17 cellular contexts compared by ENCODE assay signal in the genomic region with DNA sequence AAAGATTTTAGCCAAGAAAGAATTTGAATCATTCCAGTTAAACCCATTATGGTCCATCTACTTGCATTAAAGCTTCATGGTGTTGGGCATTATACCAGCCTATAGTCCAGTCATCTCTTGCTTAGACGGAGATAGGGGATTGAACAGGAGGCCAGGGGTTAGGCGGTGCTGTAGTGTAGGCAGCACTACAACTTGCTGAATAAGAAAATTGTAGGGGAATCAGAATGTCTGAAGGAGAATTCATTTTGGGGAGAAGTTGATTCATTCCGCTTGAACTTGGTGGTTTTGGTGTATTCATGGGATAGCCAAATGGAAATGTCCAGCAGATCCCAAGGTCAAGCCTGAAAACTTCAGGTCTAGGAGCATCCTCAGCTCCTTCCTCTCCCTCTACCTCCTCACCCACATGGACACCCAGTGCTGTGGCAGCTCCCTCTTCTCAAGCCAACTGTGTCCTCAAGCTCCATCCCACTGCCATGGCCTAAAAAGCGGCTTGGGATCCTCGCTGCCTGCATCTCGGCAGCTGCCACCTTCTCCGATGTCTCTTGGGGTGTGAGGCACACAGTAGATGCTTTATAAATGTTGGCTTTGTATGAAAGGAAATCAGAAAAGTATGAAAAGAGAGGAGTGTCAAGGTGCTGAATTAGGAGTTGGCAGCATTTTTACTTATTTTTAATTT.
A peak's percentile ranks its signal among the peaks of the same experiment; 100 is the strongest.
DNase-seq lines count a peak whose midpoint lies in the region; ATAC-seq and TF ChIP-seq lines count a peak whose summit lies in the region.
"Had no signal": no experiment of that assay in that cellular context is flagged by ENCODE, and none has a peak within 500 bp of the region (broad histone marks: within the 10 kb centered on the region; RNA-seq: fewer than 3 reads in every experiment).

No MANE protein-coding gene starts in this region.

- H2BK5ac ChIP-seq in IMR-90 (ENCODE audit: low read depth, low read length, poor library complexity, severe bottlenecking), result no peak overlapping the region

- peaks cover 24% of the 10 kb centered on the region for H3K27me3 ChIP-seq in IMR-90 (ENCODE audit: control insufficient read depth, insufficient read depth, low read length)
- peaks cover 5% of the 10 kb centered on the region; the same call in 1 of the 2 replicates for H3K27me3 ChIP-seq in Karpas-422 (ENCODE audit: low read length)
- H3K27me3 ChIP-seq in endodermal cell (ENCODE audit: control insufficient read depth, insufficient read depth, low read length, poor library complexity, severe bottlenecking), result peaks cover 34% of the 10 kb centered on the region
- peaks cover 24% of the 10 kb centered on the region for H3K27me3 ChIP-seq in upper lobe of right lung
- H3K27me3 ChIP-seq in thyroid gland, result no peaks in the 10 kb centered on the region
- H3K27me3 ChIP-seq: BLaER1 had no signal

- ATAC-seq in IMR-90 (ENCODE audit: low read depth), result no peak
- ATAC-seq in upper lobe of right lung, result no peak
- ATAC-seq: CD8-positive, alpha-beta T cell; GM12878; HCT116 had no signal

- no peak overlapping the region for H4K91ac ChIP-seq in IMR-90 (ENCODE audit: insufficient read depth, low read depth, low read length)

- POLR2A ChIA-PET in IMR-90 (lab: Charles Lee; ENCODE audit: unreplicated experiment), result no interaction called here

- TF ChIP-seq RAD21 in IMR-90 (IDR thresholded peaks at IDR 0.05; ENCODE audit: low read length), result no peak

- H3K4me3 Mint-ChIP-seq in endodermal cell, result no peak overlapping the region
- H3K4me3 Mint-ChIP-seq: CD4-positive, CD25-positive, alpha-beta regulatory T cell; CD8-positive, alpha-beta T cell had no signal

- no peak overlapping the region for H2BK120ac ChIP-seq in IMR-90 (ENCODE audit: low read depth, low read length)

- H3K79me1 ChIP-seq in IMR-90 (ENCODE audit: low read depth in 1 of 2, low read length in 2 of 2), result no peaks in the 10 kb centered on the region

- no peaks in the 10 kb centered on the region for H3K9me1 ChIP-seq in IMR-90 (ENCODE audit: insufficient read depth, low read length)

- H2BK15ac ChIP-seq in IMR-90 (ENCODE audit: low read depth, low read length), result no peak overlapping the region

- no peak overlapping the region for H3K27ac ChIP-seq in IMR-90 (ENCODE audit: insufficient read depth, low read length)
- no peak overlapping the region for H3K27ac ChIP-seq in Karpas-422 (ENCODE audit: low read length)
- H3K27ac ChIP-seq in endodermal cell (ENCODE audit: low read depth, low read length), result no peak overlapping the region
- H3K27ac ChIP-seq in upper lobe of right lung, result no peak overlapping the region
- H3K27ac ChIP-seq in thyroid gland, result no peak overlapping the region
- H3K27ac ChIP-seq: BLaER1, C4-2B, GM23248 had no signal

- no peak for TF ChIP-seq POLR2A in IMR-90 (IDR thresholded peaks at IDR 0.05; ENCODE audit: low read depth, low read length)
- TF ChIP-seq POLR2A in thyroid gland (IDR thresholded peaks at IDR 0.05), result no peak

- H3K14ac ChIP-seq in IMR-90 (replicated peaks; ENCODE audit: low read depth, low read length), result no peak overlapping the region

- H3K27ac Mint-ChIP-seq in endodermal cell, result no peak overlapping the region
- H3K27ac Mint-ChIP-seq: CD4-positive, CD25-positive, alpha-beta regulatory T cell; CD8-positive, alpha-beta T cell had no signal

- no peaks in the 10 kb centered on the region for H3K9me2 ChIP-seq in Karpas-422 (replicated peaks; ENCODE audit: insufficient read depth, low read length)

- peaks cover 49% of the 10 kb centered on the region for H3K27me3 Mint-ChIP-seq in endodermal cell (ENCODE audit: insufficient read depth)

- intact Hi-C loops in IMR-90 (cut with micrococcal nuclease) (no loop called here), upper lobe of right lung (cut with DNase I) (no loop called here), thyroid gland (cut with DNase I) (no loop called here)

- TF ChIP-seq CTCF in IMR-90 (conservative IDR thresholded peaks at IDR 0.05; ENCODE audit: low read depth, low read length), result no peak
- TF ChIP-seq CTCF in endodermal cell (conservative IDR thresholded peaks at IDR 0.05), result no peak
- no peak for TF ChIP-seq CTCF in upper lobe of right lung (IDR thresholded peaks at IDR 0.05)
- TF ChIP-seq CTCF in thyroid gland (IDR thresholded peaks at IDR 0.05), result no peak

- H3K4me3 ChIP-seq in IMR-90 (ENCODE audit: insufficient read depth, low read depth, low read length), result no peak overlapping the region
- no peak overlapping the region for H3K4me3 ChIP-seq in Karpas-422 (ENCODE audit: low read length)
- H3K4me3 ChIP-seq in endodermal cell (ENCODE audit: low read length), result no peak overlapping the region
- no peak overlapping the region for H3K4me3 ChIP-seq in upper lobe of right lung
- H3K4me3 ChIP-seq in thyroid gland (replicated peaks in 1 of 3), result no peak overlapping the region
- H3K4me3 ChIP-seq: BLaER1, GM12878, GM23248 had no signal

- H4K20me1 ChIP-seq in IMR-90 (ENCODE audit: insufficient read depth, low read length) (no peaks in the 10 kb centered on the region), Karpas-422 (ENCODE audit: insufficient read depth, low read depth, low read length) (no peaks in the 10 kb centered on the region)
- H4K20me1 ChIP-seq: BLaER1 had no signal

- no TSS peak for BruUV-seq in IMR-90 (replicated peaks; lab: Mats Ljungman, UMichigan)

- no peak for DNase-seq in IMR-90
- DNase-seq in Karpas-422, result peak; percentile 28
- DNase-seq in endodermal cell, result peak; percentile 15
- peak; percentile 20 for DNase-seq in upper lobe of right lung
- DNase-seq in thyroid gland, result no peak
- no peak for DNase-seq in activated CD8-positive, alpha-beta memory T cell treated with anti-CD3 and anti-CD28 coated beads, Interleukin-2, amount 50 U/mL, for 4 hours
- DNase-seq: Caco-2; CD4-positive, CD25-positive, alpha-beta regulatory T cell; CD8-positive, alpha-beta T cell; DMS153; DND-41; GM23248; H7 had no signal

- H2AFZ ChIP-seq in IMR-90 (replicated peaks; ENCODE audit: low read length, poor library complexity), result no peak overlapping the region
- no peak overlapping the region for H2AFZ ChIP-seq in Karpas-422 (ENCODE audit: low read length)
- H2AFZ ChIP-seq: GM23248 had no signal

- no peak overlapping the region for H3K23ac ChIP-seq in IMR-90 (ENCODE audit: low read depth, low read length)

- no peaks in the 10 kb centered on the region for H3K36me3 Mint-ChIP-seq in endodermal cell (ENCODE audit: low read depth)
- H3K36me3 Mint-ChIP-seq: CD4-positive, CD25-positive, alpha-beta regulatory T cell; CD8-positive, alpha-beta T cell had no signal

- H2BK20ac ChIP-seq in IMR-90 (ENCODE audit: low read depth, low read length), result no peak overlapping the region

- no peaks in the 10 kb centered on the region for H3K79me2 ChIP-seq in Karpas-422 (ENCODE audit: low read length)

- WGBS in IMR-90 (ENCODE audit: extremely low coverage in 2 of 2, insufficient read length in 1 of 2), 2 experiments, result 54% methylated on average over 2 of the region's 7 CpGs; no CpG with 5 or more reads in 1 of the 2 experiments
- WGBS in endodermal cell (ENCODE audit: insufficient coverage in 1 of 2, insufficient read length in 1 of 2), 2 experiments, result 94% methylated on average over 6 to 7 of the region's 7 CpGs
- 93 to 94% methylated on average over 7 of the region's 7 CpGs for WGBS in thyroid gland, 2 donors

- no peaks in the 10 kb centered on the region for H3K9me3 Mint-ChIP-seq in endodermal cell

- no peaks in the 10 kb centered on the region for H3K36me3 ChIP-seq in IMR-90 (ENCODE audit: control insufficient read depth, insufficient read depth, low read length)
- H3K36me3 ChIP-seq in Karpas-422 (ENCODE audit: insufficient read depth, low read length), result no peaks in the 10 kb centered on the region
- H3K36me3 ChIP-seq in endodermal cell (ENCODE audit: control insufficient read depth, insufficient read depth, low read length), result no peaks in the 10 kb centered on the region
- H3K36me3 ChIP-seq in upper lobe of right lung, result no peaks in the 10 kb centered on the region
- no peaks in the 10 kb centered on the region for H3K36me3 ChIP-seq in thyroid gland
- H3K36me3 ChIP-seq: BLaER1 had no signal

- CTCF ChIA-PET in IMR-90 (lab: Yijun Ruan, JAX), result no interaction called here

- H3K18ac ChIP-seq in IMR-90 (ENCODE audit: low read depth, low read length), result no peak overlapping the region

- no peaks in the 10 kb centered on the region for H3K4me1 ChIP-seq in IMR-90 (ENCODE audit: control insufficient read depth, insufficient read depth, low read length)
- H3K4me1 ChIP-seq in Karpas-422 (ENCODE audit: low read length), result no peaks in the 10 kb centered on the region
- no peaks in the 10 kb centered on the region for H3K4me1 ChIP-seq in endodermal cell (ENCODE audit: control insufficient read depth, insufficient read depth, low read length)
- no peaks in the 10 kb centered on the region for H3K4me1 ChIP-seq in upper lobe of right lung
- no peaks in the 10 kb centered on the region for H3K4me1 ChIP-seq in thyroid gland
- H3K4me1 ChIP-seq: BLaER1, Caco-2 had no signal

- in situ Hi-C loops in IMR-90 (cut with MboI; ENCODE audit: low sequenced_read_pairs), result no loop called here

- no peak overlapping the region for H3K9ac ChIP-seq in IMR-90 (ENCODE audit: low read depth, low read length)
- no peak overlapping the region for H3K9ac ChIP-seq in Karpas-422 (ENCODE audit: low read length)
- H3K9ac ChIP-seq in endodermal cell (ENCODE audit: extremely low read depth, low read length, poor library complexity, severe bottlenecking), result no peak overlapping the region
- H3K9ac ChIP-seq: BLaER1, GM23248 had no signal

- H2AK5ac ChIP-seq in IMR-90 (ENCODE audit: low read depth, low read length), result no peak overlapping the region

- no peak overlapping the region for H4K8ac ChIP-seq in IMR-90 (ENCODE audit: low read depth in 2 of 2, low read length in 2 of 2)

- no peak overlapping the region for H3K56ac ChIP-seq in IMR-90 (ENCODE audit: extremely low read depth, insufficient read depth, low read length)

- no peak overlapping the region for H3K4ac ChIP-seq in IMR-90 (ENCODE audit: low read depth, low read length)

- H3K9me3 ChIP-seq in IMR-90 (ENCODE audit: control insufficient read depth, insufficient read depth, low read length) (no peaks in the 10 kb centered on the region), Karpas-422 (ENCODE audit: low read length) (no peaks in the 10 kb centered on the region), endodermal cell (ENCODE audit: control insufficient read depth, low read length) (no peaks in the 10 kb centered on the region), upper lobe of right lung (no peaks in the 10 kb centered on the region), thyroid gland (no peaks in the 10 kb centered on the region)

- H3K4me2 ChIP-seq in IMR-90 (ENCODE audit: low read depth, low read length) (no peak overlapping the region), Karpas-422 (ENCODE audit: low read depth, low read length, poor library complexity, severe bottlenecking) (no peak overlapping the region)
- H3K4me2 ChIP-seq: BLaER1 had no signal

- H2AK9ac ChIP-seq in IMR-90 (replicated peaks; ENCODE audit: low read depth, low read length, poor library complexity), result peak overlapping the region; percentile 13

- peaks cover under 1% of the 10 kb centered on the region for H3K4me1 Mint-ChIP-seq in endodermal cell
- H3K4me1 Mint-ChIP-seq: CD4-positive, CD25-positive, alpha-beta regulatory T cell had no signal

- no peak overlapping the region for H4K5ac ChIP-seq in IMR-90 (ENCODE audit: low read depth, low read length)

- dilution Hi-C loops in IMR-90 (cut with HindIII; ENCODE audit: low sequenced_read_pairs, unreplicated experiment), result no loop called here

TF ChIP-seq in IMR-90, 13 proteins besides CTCF, POLR2A, EP300 and RAD21 (continues in another document):
- no peak for TF ChIP-seq NFE2L2 (IDR thresholded peaks at IDR 0.05; ENCODE audit: low read depth, low read length)

Comparison
In these comparisons a context has a peak if more than half of its experiments do, and no peak if none do; other contexts are left out.
1. DNase-seq: peak in Karpas-422 (single experiment), endodermal cell (single experiment) and upper lobe of right lung (single experiment); none in IMR-90 (single experiment), thyroid gland (0 of 2) and activated CD8-positive, alpha-beta memory T cell treated with anti-CD3 and anti-CD28 coated beads, Interleukin-2, amount 50 U/mL, for 4 hours (single experiment).